20 cellular contexts compared by ENCODE assay signal in genomic region chr11:28259177-28259843, GRCh38.
DNase-seq lines count a peak whose midpoint lies in the region; ATAC-seq and TF ChIP-seq lines count a peak whose summit lies in the region.
"Had no signal": no experiment of that assay in that cellular context is flagged by ENCODE, and none has a peak within 500 bp of the region (broad histone marks: within the 10 kb centered on the region; RNA-seq: fewer than 3 reads in every experiment).

No MANE protein-coding gene starts in this region.

- TF ChIP-seq POLR2A in body of pancreas (IDR thresholded peaks at IDR 0.05): no peak

- TF ChIP-seq CTCF in endodermal cell (conservative IDR thresholded peaks at IDR 0.05) (no peak), body of pancreas (IDR thresholded peaks at IDR 0.05) (no peak)

- H3K27me3 ChIP-seq in endodermal cell (ENCODE audit: control insufficient read depth, insufficient read depth, low read length, poor library complexity, severe bottlenecking): no peaks in the 10 kb centered on the region
- H3K27me3 ChIP-seq in body of pancreas: no peaks in the 10 kb centered on the region
- H3K27me3 ChIP-seq: ascending aorta, gastrocnemius medialis, SJCRH30, testis had no signal

- DNase-seq in endodermal cell: peak; percentile 39
- DNase-seq in activated naive CD4-positive, alpha-beta T cell treated with anti-CD3 and anti-CD28 coated beads, Interleukin-2, amount 10 ng/mL, durations not matched to agents 7 days and 5 days: no peak
- no peak for DNase-seq in body of pancreas
- DNase-seq in KBM-7: no peak
- DNase-seq in foreskin melanocyte: no peak
- DNase-seq: activated effector memory CD4-positive, alpha-beta T cell treated with anti-CD3 and anti-CD28 coated beads, Interleukin-2, amount 50 U/mL, for 16 hours; gastrocnemius medialis; GOT3; lower lobe of right lung; naive thymus-derived CD4-positive, alpha-beta T cell; NCI-H2029; NCI-H524; SJCRH30; stimulated activated CD4-positive, alpha-beta T cell treated with anti-CD3 and anti-CD28 coated beads, Interleukin-4, amount 100 ng/mL, for 4 hours; testis had no signal

- no peaks in the 10 kb centered on the region for H3K36me3 ChIP-seq in endodermal cell (ENCODE audit: control insufficient read depth, insufficient read depth, low read length)
- H3K36me3 ChIP-seq in body of pancreas (replicated peaks in 1 of 2; ENCODE audit: insufficient read depth in 1 of 2, low read depth in 2 of 2): no peaks in the 10 kb centered on the region
- H3K36me3 ChIP-seq: gastrocnemius medialis, lower lobe of right lung, SJCRH30 had no signal

- H3K9me3 ChIP-seq in endodermal cell (ENCODE audit: control insufficient read depth, low read length) (peaks cover 9% of the 10 kb centered on the region), body of pancreas (no peaks in the 10 kb centered on the region)
- H3K9me3 ChIP-seq: gastrocnemius medialis, lower lobe of right lung, SJCRH30, testis had no signal

- no peaks in the 10 kb centered on the region for H3K27me3 Mint-ChIP-seq in endodermal cell (ENCODE audit: insufficient read depth)
- no peaks in the 10 kb centered on the region for H3K27me3 Mint-ChIP-seq in activated naive CD4-positive, alpha-beta T cell treated with anti-CD3 and anti-CD28 coated beads, Interleukin-2, amount 10 ng/mL, durations not matched to agents 7 days and 5 days
- H3K27me3 Mint-ChIP-seq: naive thymus-derived CD4-positive, alpha-beta T cell had no signal

- intact Hi-C loops in body of pancreas (cut with DNase I): no loop called here

- CTCF ChIA-PET in activated naive CD4-positive, alpha-beta T cell treated with anti-CD3 and anti-CD28 coated beads, Interleukin-2, amount 10 ng/mL, durations not matched to agents 7 days and 5 days (lab: Charles Lee): no interaction called here

- peaks cover 9% of the 10 kb centered on the region for H3K36me3 Mint-ChIP-seq in endodermal cell (ENCODE audit: low read depth)
- peaks cover 2% of the 10 kb centered on the region for H3K36me3 Mint-ChIP-seq in activated naive CD4-positive, alpha-beta T cell treated with anti-CD3 and anti-CD28 coated beads, Interleukin-2, amount 10 ng/mL, durations not matched to agents 7 days and 5 days

- peaks cover 14% of the 10 kb centered on the region for H3K9me3 Mint-ChIP-seq in endodermal cell
- H3K9me3 Mint-ChIP-seq in activated naive CD4-positive, alpha-beta T cell treated with anti-CD3 and anti-CD28 coated beads, Interleukin-2, amount 10 ng/mL, durations not matched to agents 7 days and 5 days: peaks cover 8% of the 10 kb centered on the region

- ATAC-seq in GM18870 (IDR thresholded peaks at IDR 0.05; ENCODE audit: unreplicated experiment) (peak; percentile 70), GM21619 (IDR thresholded peaks at IDR 0.05; ENCODE audit: unreplicated experiment) (peak; percentile 71), HG03045 (IDR thresholded peaks at IDR 0.05; ENCODE audit: unreplicated experiment) (peak; percentile 59), body of pancreas (no peak)
- ATAC-seq: gastrocnemius medialis; lower lobe of right lung; naive thymus-derived CD4-positive, alpha-beta T cell had no signal

- H3K4me3 ChIP-seq in endodermal cell (ENCODE audit: low read length) (no peak overlapping the region), body of pancreas (no peak overlapping the region)
- H3K4me3 ChIP-seq: ascending aorta, gastrocnemius medialis, lower lobe of right lung, SJCRH30, testis had no signal

- 80 to 100% methylated on average over 3 to 8 of the region's 8 CpGs for WGBS in endodermal cell (ENCODE audit: insufficient coverage in 1 of 2, insufficient read length in 1 of 2), 2 experiments
- 86 to 95% methylated on average over 7 to 8 of the region's 8 CpGs for WGBS in body of pancreas, 2 donors

- no peak overlapping the region for H3K27ac Mint-ChIP-seq in endodermal cell
- no peak overlapping the region for H3K27ac Mint-ChIP-seq in activated naive CD4-positive, alpha-beta T cell treated with anti-CD3 and anti-CD28 coated beads, Interleukin-2, amount 10 ng/mL, durations not matched to agents 7 days and 5 days
- H3K27ac Mint-ChIP-seq: naive thymus-derived CD4-positive, alpha-beta T cell had no signal

- H3K4me3 Mint-ChIP-seq in endodermal cell: no peak overlapping the region
- no peak overlapping the region for H3K4me3 Mint-ChIP-seq in activated naive CD4-positive, alpha-beta T cell treated with anti-CD3 and anti-CD28 coated beads, Interleukin-2, amount 10 ng/mL, durations not matched to agents 7 days and 5 days
- H3K4me3 Mint-ChIP-seq: naive thymus-derived CD4-positive, alpha-beta T cell had no signal

- H3K4me1 ChIP-seq in endodermal cell (ENCODE audit: control insufficient read depth, insufficient read depth, low read length): no peaks in the 10 kb centered on the region
- no peaks in the 10 kb centered on the region for H3K4me1 ChIP-seq in body of pancreas
- H3K4me1 ChIP-seq: ascending aorta, gastrocnemius medialis, lower lobe of right lung, parathyroid adenoma, SJCRH30, testis had no signal

- no peaks in the 10 kb centered on the region for H3K4me1 Mint-ChIP-seq in endodermal cell
- no peaks in the 10 kb centered on the region for H3K4me1 Mint-ChIP-seq in activated naive CD4-positive, alpha-beta T cell treated with anti-CD3 and anti-CD28 coated beads, Interleukin-2, amount 10 ng/mL, durations not matched to agents 7 days and 5 days

- in situ Hi-C loops in KBM-7 (cut with MboI; ENCODE audit: low pct_unique_long_range_greater_than_20kb, low sequenced_read_pairs): no loop called here

- H3K27ac ChIP-seq in endodermal cell (ENCODE audit: low read depth, low read length) (no peak overlapping the region), body of pancreas (no peak overlapping the region)
- H3K27ac ChIP-seq: ascending aorta, gastrocnemius medialis, lower lobe of right lung, parathyroid adenoma, SJCRH30, testis had no signal

- no peak overlapping the region for H3K9ac ChIP-seq in endodermal cell (ENCODE audit: extremely low read depth, low read length, poor library complexity, severe bottlenecking)
- H3K9ac ChIP-seq: parathyroid adenoma had no signal
